ENCODE assay signal across 18 cellular contexts in the genomic region with DNA sequence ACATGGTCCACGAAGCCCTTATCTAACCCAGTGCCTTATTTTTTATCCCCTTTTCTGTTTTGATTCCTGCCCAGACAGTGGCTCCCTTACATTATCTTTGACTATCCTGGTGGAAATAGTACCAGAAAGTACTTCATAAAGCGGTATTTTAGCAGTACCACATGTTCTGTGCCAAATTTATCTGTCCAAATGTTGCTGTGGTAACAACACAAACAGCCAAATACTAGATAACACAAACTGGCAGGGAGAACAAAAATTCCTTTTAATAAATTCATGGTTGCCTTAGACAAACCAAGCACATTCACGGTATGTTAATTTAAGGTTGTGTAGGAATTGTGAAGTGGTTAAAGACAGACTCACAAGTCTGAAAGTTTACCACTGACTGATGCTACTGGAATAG.
A peak's percentile ranks its signal among the peaks of the same experiment; 100 is the strongest.
DNase-seq lines count a peak whose midpoint lies in the region; ATAC-seq and TF ChIP-seq lines count a peak whose summit lies in the region.
"Had no signal": no experiment of that assay in that cellular context is flagged by ENCODE, and none has a peak within 500 bp of the region (broad histone marks: within the 10 kb centered on the region; RNA-seq: fewer than 3 reads in every experiment).

No MANE protein-coding gene starts in this region.

- TF ChIP-seq POLR2A in stomach (IDR thresholded peaks at IDR 0.05) = no peak

- DNase-seq in HFFc6 = peak; percentile 2
- peak; percentile 69 for DNase-seq in astrocyte of the hippocampus (ENCODE audit: low read depth, low spot score)
- DNase-seq in heart right ventricle = no peak
- peak; percentile 19 for DNase-seq in stromal cell of bone marrow (ENCODE audit: low read depth)
- DNase-seq in left colon = no peak
- no peak for DNase-seq in activated naive CD4-positive, alpha-beta T cell treated with anti-CD3 and anti-CD28 coated beads, Interleukin-2, amount 50 U/mL, for 72 hours (ENCODE audit: low spot score in 2 of 2)
- DNase-seq in stomach = no peak
- DNase-seq: ACHN; BE2C; CD4-positive, alpha-beta T cell; HCEC 1CT; MV-4-11; NCI-H1417; NCI-H1930; NCI-H2171; NCI-H446; NCI-H69; SHP77 treated with DMSO at 0.1 percent for 48 hours had no signal

- H3K4me1 ChIP-seq in heart right ventricle (peaks cover 0 to 23% (median 8%) of the 10 kb centered on the region in 9 donors), stomach (peaks cover 0 to 6% (median 0%) of the 10 kb centered on the region in 4 donors)

- H3K27ac Mint-ChIP-seq in HFFc6 = no peak overlapping the region
- H3K27ac Mint-ChIP-seq in activated naive CD4-positive, alpha-beta T cell treated with anti-CD3 and anti-CD28 coated beads, Interleukin-2, amount 50 U/mL, for 72 hours = no peak overlapping the region
- H3K27ac Mint-ChIP-seq: CD4-positive, alpha-beta T cell had no signal

- TF ChIP-seq EP300 in stomach (IDR thresholded peaks at IDR 0.05) = no peak

- H3K27me3 ChIP-seq in heart right ventricle (no peaks in the 10 kb centered on the region), stomach (no peaks in the 10 kb centered on the region)
- H3K27me3 ChIP-seq: BE2C had no signal

- H3K27me3 Mint-ChIP-seq in HFFc6 (ENCODE audit: insufficient read depth) = no peaks in the 10 kb centered on the region; the same call in none of the 2 replicates
- H3K27me3 Mint-ChIP-seq: CD4-positive, alpha-beta T cell had no signal

- H3K4me3 Mint-ChIP-seq in HFFc6 = no peak overlapping the region
- H3K4me3 Mint-ChIP-seq: CD4-positive, alpha-beta T cell had no signal

- H3K36me3 ChIP-seq in heart right ventricle = no peaks in the 10 kb centered on the region
- H3K36me3 ChIP-seq in stomach = no peaks in the 10 kb centered on the region
- H3K36me3 ChIP-seq: BE2C had no signal

- no peak for TF ChIP-seq CTCF in HFFc6 (IDR thresholded peaks at IDR 0.05)
- no peak for TF ChIP-seq CTCF in heart right ventricle (IDR thresholded peaks at IDR 0.05)
- no peak for TF ChIP-seq CTCF in stomach (IDR thresholded peaks at IDR 0.05)

- H3K4me3 ChIP-seq in heart right ventricle = no peak overlapping the region
- no peak overlapping the region for H3K4me3 ChIP-seq in stomach

- no peaks in the 10 kb centered on the region for H3K36me3 Mint-ChIP-seq in HFFc6 (ENCODE audit: low read depth)
- H3K36me3 Mint-ChIP-seq in activated naive CD4-positive, alpha-beta T cell treated with anti-CD3 and anti-CD28 coated beads, Interleukin-2, amount 50 U/mL, for 72 hours = no peaks in the 10 kb centered on the region

- no peaks in the 10 kb centered on the region for H3K9me3 ChIP-seq in heart right ventricle
- no peaks in the 10 kb centered on the region for H3K9me3 ChIP-seq in stomach
- H3K9me3 ChIP-seq: BE2C had no signal

- H3K9me3 Mint-ChIP-seq in HFFc6 = no peaks in the 10 kb centered on the region
- H3K9me3 Mint-ChIP-seq in activated naive CD4-positive, alpha-beta T cell treated with anti-CD3 and anti-CD28 coated beads, Interleukin-2, amount 50 U/mL, for 72 hours = no peaks in the 10 kb centered on the region
- H3K9me3 Mint-ChIP-seq: CD4-positive, alpha-beta T cell had no signal

- intact Hi-C loops in heart right ventricle (cut with DNase I) (loop anchor here in 8 of 10 donors (5.0 to 10.0 kb wide), 6 partner anchors 346 to 1551 kb away; no protein-coding TSS in a partner anchor), left colon (cut with DNase I, micrococcal nuclease) (no loop called here), stomach (cut with DNase I; ENCODE audit: low total_unique reads) (loop anchor here (10.0 kb wide), 1 partner anchor 1461 kb away; no protein-coding TSS in a partner anchor)

- no peak overlapping the region for H3K27ac ChIP-seq in heart right ventricle
- no peak overlapping the region for H3K27ac ChIP-seq in stomach

- ATAC-seq in heart right ventricle (peak in 7 of 8 donors; percentile 47 to 76 (median 57)), left colon (no peak)
- ATAC-seq in activated naive CD4-positive, alpha-beta T cell treated with anti-CD3 and anti-CD28 coated beads, Interleukin-2, amount 50 U/mL, for 72 hours = no peak

- no peaks in the 10 kb centered on the region for H3K4me1 Mint-ChIP-seq in HFFc6 (ENCODE audit: low read depth)

- WGBS in heart right ventricle, 2 donors = 32 to 39% methylated on average over 3 of the region's 3 CpGs
- 23 to 40% (median 36%) methylated on average over 3 of the region's 3 CpGs for WGBS in stomach, 5 donors

Comparison
In these comparisons a context has a peak if more than half of its experiments do, and no peak if none do; other contexts are left out.
1. DNase-seq: peak in HFFc6 (single experiment), astrocyte of the hippocampus (single experiment) and stromal cell of bone marrow (single experiment); none in heart right ventricle (0 of 2), left colon (0 of 2), activated naive CD4-positive, alpha-beta T cell treated with anti-CD3 and anti-CD28 coated beads, Interleukin-2, amount 50 U/mL, for 72 hours (0 of 2) and stomach (single experiment).
2. ATAC-seq: peak in heart right ventricle (7 of 8); none in left colon (single experiment) and activated naive CD4-positive, alpha-beta T cell treated with anti-CD3 and anti-CD28 coated beads, Interleukin-2, amount 50 U/mL, for 72 hours (0 of 2).
3. intact Hi-C loops: an anchor here in heart right ventricle (5.0 to 10.0 kb wide) and stomach (10.0 kb wide); none called in left colon.